8 cellular contexts compared by ENCODE assay signal in the genomic region with DNA sequence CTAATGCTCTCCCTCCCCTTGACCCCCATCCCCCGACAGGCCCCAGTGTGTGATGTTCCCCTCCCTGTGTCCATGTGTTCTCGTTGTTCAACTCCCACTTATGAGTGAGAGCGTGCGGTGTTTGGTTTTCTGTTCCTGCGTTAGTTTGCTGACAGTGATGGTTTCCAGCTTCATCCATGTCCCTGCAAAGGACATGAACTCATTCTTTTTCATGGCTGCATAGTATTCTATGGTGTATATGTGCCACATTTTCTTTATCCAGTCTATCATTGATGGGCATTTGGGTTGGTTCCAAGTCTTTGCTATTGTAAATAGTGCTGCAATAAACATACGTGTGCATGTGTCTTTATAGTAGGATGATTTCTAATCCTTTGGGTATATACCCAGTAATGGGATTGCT. TPM values are rescaled to one million over a fixed set of nuclear protein-coding genes. Genes with fewer than 3 reads are reported as not detected.
"Had no signal": no experiment of that assay in that cellular context is flagged by ENCODE, and none has a peak within 500 bp of the region (broad histone marks: within the 10 kb centered on the region; RNA-seq: fewer than 3 reads in every experiment).

No MANE protein-coding gene starts in this region.

RNA-seq across cellular contexts. Expression of a gene that starts 37.5 kb away (rescaled TPM):
- total RNA-seq: activated naive CD4-positive, alpha-beta T cell treated with anti-CD3 and anti-CD28 coated beads for 36 hours; activated naive CD4-positive, alpha-beta T cell treated with anti-CD3 and anti-CD28 coated beads, Interleukin-2, amount 50 U/mL, for 72 hours; activated naive CD8-positive, alpha-beta T cell treated with anti-CD3 and anti-CD28 coated beads for 36 hours; activated naive CD8-positive, alpha-beta T cell treated with anti-CD3 and anti-CD28 coated beads, Interleukin-2, amount 10 ng/mL, durations not matched to agents 7 days and 5 days; activated T-cell treated with anti-CD3 and anti-CD28 coated beads, Interleukin-2, amount 50 U/mL, for 72 hours; activated T-helper 1 cell treated with anti-CD3 and anti-CD28 coated beads, Interleukin-12 subunit alpha, Interleukin-12 subunit beta, Interleukin-2, Interleukin-4 antibody, amounts not matched to agents 30 ng/mL and 10 ng/mL and 1 ng/mL, durations not matched to agents 14 hours and 24 hours and 36 hours; activated T-helper 17 cell treated with anti-CD3 and anti-CD28 coated beads, Interleukin-2, amount 50 U/mL, for 72 hours; activated T-helper 2 cell treated with anti-CD3 and anti-CD28 coated beads, Interferon-gamma antibody, Interleukin-2, Interleukin-4, amounts not matched to agents 10 μg/mL and 5 μg/mL and 100 μg/mL, durations not matched to agents 14 hours and 24 hours and 36 hours had no signal
